Comparison of ENCODE assay signal across 11 cellular contexts in the genomic region with DNA sequence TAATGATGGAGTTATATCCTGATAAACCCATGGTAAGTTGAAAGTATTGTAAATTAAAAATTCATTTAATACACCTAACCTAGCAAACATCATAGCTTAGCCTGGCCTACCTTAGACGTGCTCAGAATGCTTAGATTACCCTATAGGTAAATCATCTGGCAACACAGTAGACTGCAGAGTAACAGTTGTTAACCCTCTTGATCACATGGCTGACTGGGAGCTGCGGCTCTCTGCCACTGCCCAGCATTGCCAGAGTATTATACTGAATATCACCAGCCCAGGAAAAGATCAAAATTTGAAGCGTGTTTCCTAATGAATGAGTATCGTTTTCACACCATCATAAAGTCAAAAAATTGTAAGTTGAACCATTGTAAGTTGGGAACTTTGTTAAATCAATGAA. TPM values are rescaled to one million over a fixed set of nuclear protein-coding genes. Genes with fewer than 3 reads are reported as not detected.
DNase-seq lines count a peak whose midpoint lies in the region; ATAC-seq and TF ChIP-seq lines count a peak whose summit lies in the region.
"Had no signal": no experiment of that assay in that cellular context is flagged by ENCODE, and none has a peak within 500 bp of the region (broad histone marks: within the 10 kb centered on the region; RNA-seq: fewer than 3 reads in every experiment).

No MANE protein-coding gene starts in this region.

- peak overlapping the region; percentile 35 for H3K27ac Mint-ChIP-seq in WTC11

- H3K27me3 ChIP-seq in GM23248 (replicated peaks; ENCODE audit: insufficient read depth) (no peaks in the 10 kb centered on the region), skeletal muscle satellite cell (ENCODE audit: control insufficient read depth, insufficient read depth, low read length) (no peaks in the 10 kb centered on the region)

- ATAC-seq in WTC11 (peak; percentile 43), left cardiac atrium (peak; percentile 50), GM19023 (IDR thresholded peaks at IDR 0.05; ENCODE audit: unreplicated experiment) (no peak)

- H3F3A ChIP-seq in GM23248 (ENCODE audit: insufficient read depth) = peaks cover 25% of the 10 kb centered on the region

- POLR2A ChIA-PET in WTC11 (lab: Charles Lee) = no interaction called here

- peak overlapping the region; percentile 61 for H3K27ac ChIP-seq in GM23248

- no peaks in the 10 kb centered on the region for H3K9me3 Mint-ChIP-seq in WTC11

- no peaks in the 10 kb centered on the region for H3K4me1 Mint-ChIP-seq in WTC11

- peaks cover 4% of the 10 kb centered on the region; the same call in 1 of the 2 replicates for H3K4me1 ChIP-seq in GM23248 (ENCODE audit: insufficient read depth)
- no peaks in the 10 kb centered on the region for H3K4me1 ChIP-seq in skeletal muscle satellite cell (ENCODE audit: control insufficient read depth, insufficient read depth, low read length)

- in situ Hi-C loops in GM23248 (cut with MboI) = no loop called here

- DNase-seq in GM23248 = peak; percentile 23
- no peak for DNase-seq in WTC11 (ENCODE audit: low spot score)
- no peak for DNase-seq in left cardiac atrium
- no peak for DNase-seq in iPS-NIHi11 (ENCODE audit: low spot score)
- no peak for DNase-seq in NCI-H69 (lab: John Stamatoyannopoulos, UW)
- DNase-seq in superior temporal gyrus (ENCODE audit: extremely low spot score) = no peak
- DNase-seq: NCI-H1417 treated with DMSO at 0.1 percent for 48 hours had no signal

- CTCF ChIA-PET in WTC11 (lab: Charles Lee) = interaction anchor here (0.6 to 4.8 kb wide), 20 partner anchors 8 to 516 kb away, joined by 3 to 70 read pairs (median 4); a partner anchor contains a TSS

- intact Hi-C loops in left cardiac atrium (cut with DNase I) = loop anchor here (2.0 to 10.0 kb wide), 4 partner anchors 100 to 162 kb away; a partner anchor contains a TSS

- no peaks in the 10 kb centered on the region for H3K36me3 Mint-ChIP-seq in WTC11

- 0 out of 2 replicates have a peak overlapping the region, but pooled peaks have one; percentile 33 for H3K4me3 ChIP-seq in GM23248
- H3K4me3 ChIP-seq in skeletal muscle satellite cell (ENCODE audit: low read length) = no peak overlapping the region

- no peak for TF ChIP-seq CTCF in WTC11 (IDR thresholded peaks at IDR 0.05)

- peak overlapping the region; percentile 57 for H3K9ac ChIP-seq in GM23248
- peak overlapping the region; percentile 23 for H3K9ac ChIP-seq in skeletal muscle satellite cell (ENCODE audit: low read depth, low read length)

- H3K4me2 ChIP-seq in GM23248 (ENCODE audit: unreplicated experiment) (peak overlapping the region; percentile 42), skeletal muscle satellite cell (ENCODE audit: low read length) (no peak overlapping the region)

- H4K20me1 ChIP-seq in GM23248 (ENCODE audit: insufficient read depth) = no peaks in the 10 kb centered on the region

- H3K4me3 Mint-ChIP-seq in WTC11 = no peak overlapping the region

- H3K27me3 Mint-ChIP-seq in WTC11 (ENCODE audit: low read depth) = no peaks in the 10 kb centered on the region

- H3K9me3 ChIP-seq in GM23248 (ENCODE audit: low read depth) (no peaks in the 10 kb centered on the region), skeletal muscle satellite cell (replicated peaks; ENCODE audit: low read length) (no peaks in the 10 kb centered on the region)

- 0 to 9% methylated on average over 4 of the region's 4 CpGs for WGBS in GM23248 (ENCODE audit: low coverage in 1 of 2, low lambda C conversion rate in 2 of 2, missing lambda C conversion rate in 2 of 2), 2 experiments

- H2AFZ ChIP-seq in GM23248 = peak overlapping the region; percentile 87

- no peaks in the 10 kb centered on the region for H3K9me2 ChIP-seq in GM23248 (ENCODE audit: insufficient read depth)

- H3K79me2 ChIP-seq in GM23248 (ENCODE audit: insufficient read depth) = no peaks in the 10 kb centered on the region

- H3K36me3 ChIP-seq in GM23248 (ENCODE audit: low read depth) (peaks cover 6% of the 10 kb centered on the region), skeletal muscle satellite cell (ENCODE audit: insufficient read depth, low read length) (no peaks in the 10 kb centered on the region)

TF ChIP-seq in WTC11, 78 proteins besides CTCF, POLR2A, EP300 and RAD21:
- TF ChIP-seq NR3C1 (CRISPR knock-in tag; conservative IDR thresholded peaks at IDR 0.05; ENCODE audit: low read depth) (no peak), EMX1 (CRISPR knock-in tag; IDR thresholded peaks at IDR 0.05) (no peak)
- TF ChIP-seq, protein P1, sequence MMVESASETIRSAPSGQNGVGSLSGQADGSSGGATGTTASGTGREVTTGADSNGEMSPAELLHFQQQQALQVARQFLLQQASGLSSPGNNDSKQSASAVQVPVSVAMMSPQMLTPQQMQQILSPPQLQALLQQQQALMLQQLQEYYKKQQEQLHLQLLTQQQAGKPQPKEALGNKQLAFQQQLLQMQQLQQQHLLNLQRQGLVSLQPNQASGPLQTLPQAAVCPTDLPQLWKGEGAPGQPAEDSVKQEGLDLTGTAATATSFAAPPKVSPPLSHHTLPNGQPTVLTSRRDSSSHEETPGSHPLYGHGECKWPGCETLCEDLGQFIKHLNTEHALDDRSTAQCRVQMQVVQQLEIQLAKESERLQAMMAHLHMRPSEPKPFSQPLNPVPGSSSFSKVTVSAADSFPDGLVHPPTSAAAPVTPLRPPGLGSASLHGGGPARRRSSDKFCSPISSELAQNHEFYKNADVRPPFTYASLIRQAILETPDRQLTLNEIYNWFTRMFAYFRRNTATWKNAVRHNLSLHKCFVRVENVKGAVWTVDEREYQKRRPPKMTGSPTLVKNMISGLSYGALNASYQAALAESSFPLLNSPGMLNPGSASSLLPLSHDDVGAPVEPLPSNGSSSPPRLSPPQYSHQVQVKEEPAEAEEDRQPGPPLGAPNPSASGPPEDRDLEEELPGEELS (CRISPR knock-in tag; IDR thresholded peaks at IDR 0.05) = no peak
- TF ChIP-seq, protein P2, sequence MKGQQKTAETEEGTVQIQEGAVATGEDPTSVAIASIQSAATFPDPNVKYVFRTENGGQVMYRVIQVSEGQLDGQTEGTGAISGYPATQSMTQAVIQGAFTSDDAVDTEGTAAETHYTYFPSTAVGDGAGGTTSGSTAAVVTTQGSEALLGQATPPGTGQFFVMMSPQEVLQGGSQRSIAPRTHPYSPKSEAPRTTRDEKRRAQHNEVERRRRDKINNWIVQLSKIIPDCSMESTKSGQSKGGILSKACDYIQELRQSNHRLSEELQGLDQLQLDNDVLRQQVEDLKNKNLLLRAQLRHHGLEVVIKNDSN (CRISPR knock-in tag; IDR thresholded peaks at IDR 0.05) = peak; percentile 33; the same call in 1 of the 2 replicates

RNA-seq across cellular contexts. Expression of a gene that starts 17.8 kb away (rescaled TPM):
- total RNA-seq in GM23248 (2014; rRNA removed; shearing (Covaris generic)) = not detected in 2 replicates
- not detected in 2 replicates for polyA plus RNA-seq in GM23248 (2016; fragmentation: Nextera tagmentation; extraction: Ambion mirVana)
- total RNA-seq in WTC11 (2021) (not detected in 3 replicates), left cardiac atrium (not detected)
- not detected in 2 replicates for total RNA-seq in skeletal muscle satellite cell (2012; rRNA removed)
- total RNA-seq: fibroblast of villous mesenchyme had no signal
- polyA plus RNA-seq: neural cell had no signal
